Comparison of ENCODE assay signal across 2 cellular contexts in genomic region chr16:77896357-77896972, GRCh38.
TF ChIP-seq lines count a peak whose summit lies in the region.

No MANE protein-coding gene starts in this region.

TF ChIP-seq in GM23338, 12 proteins besides CTCF, POLR2A, EP300 and RAD21 (continued from another document):
- TF ChIP-seq, protein P1, sequence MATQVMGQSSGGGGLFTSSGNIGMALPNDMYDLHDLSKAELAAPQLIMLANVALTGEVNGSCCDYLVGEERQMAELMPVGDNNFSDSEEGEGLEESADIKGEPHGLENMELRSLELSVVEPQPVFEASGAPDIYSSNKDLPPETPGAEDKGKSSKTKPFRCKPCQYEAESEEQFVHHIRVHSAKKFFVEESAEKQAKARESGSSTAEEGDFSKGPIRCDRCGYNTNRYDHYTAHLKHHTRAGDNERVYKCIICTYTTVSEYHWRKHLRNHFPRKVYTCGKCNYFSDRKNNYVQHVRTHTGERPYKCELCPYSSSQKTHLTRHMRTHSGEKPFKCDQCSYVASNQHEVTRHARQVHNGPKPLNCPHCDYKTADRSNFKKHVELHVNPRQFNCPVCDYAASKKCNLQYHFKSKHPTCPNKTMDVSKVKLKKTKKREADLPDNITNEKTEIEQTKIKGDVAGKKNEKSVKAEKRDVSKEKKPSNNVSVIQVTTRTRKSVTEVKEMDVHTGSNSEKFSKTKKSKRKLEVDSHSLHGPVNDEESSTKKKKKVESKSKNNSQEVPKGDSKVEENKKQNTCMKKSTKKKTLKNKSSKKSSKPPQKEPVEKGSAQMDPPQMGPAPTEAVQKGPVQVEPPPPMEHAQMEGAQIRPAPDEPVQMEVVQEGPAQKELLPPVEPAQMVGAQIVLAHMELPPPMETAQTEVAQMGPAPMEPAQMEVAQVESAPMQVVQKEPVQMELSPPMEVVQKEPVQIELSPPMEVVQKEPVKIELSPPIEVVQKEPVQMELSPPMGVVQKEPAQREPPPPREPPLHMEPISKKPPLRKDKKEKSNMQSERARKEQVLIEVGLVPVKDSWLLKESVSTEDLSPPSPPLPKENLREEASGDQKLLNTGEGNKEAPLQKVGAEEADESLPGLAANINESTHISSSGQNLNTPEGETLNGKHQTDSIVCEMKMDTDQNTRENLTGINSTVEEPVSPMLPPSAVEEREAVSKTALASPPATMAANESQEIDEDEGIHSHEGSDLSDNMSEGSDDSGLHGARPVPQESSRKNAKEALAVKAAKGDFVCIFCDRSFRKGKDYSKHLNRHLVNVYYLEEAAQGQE (IDR thresholded peaks at IDR 0.05; ENCODE audit: unreplicated experiment), result no peak
- no peak for TF ChIP-seq JUNB (IDR thresholded peaks at IDR 0.05; ENCODE audit: unreplicated experiment)
- TF ChIP-seq NANOG (IDR thresholded peaks at IDR 0.05; ENCODE audit: borderline replicate concordance), result no peak
- TF ChIP-seq, protein P2, sequence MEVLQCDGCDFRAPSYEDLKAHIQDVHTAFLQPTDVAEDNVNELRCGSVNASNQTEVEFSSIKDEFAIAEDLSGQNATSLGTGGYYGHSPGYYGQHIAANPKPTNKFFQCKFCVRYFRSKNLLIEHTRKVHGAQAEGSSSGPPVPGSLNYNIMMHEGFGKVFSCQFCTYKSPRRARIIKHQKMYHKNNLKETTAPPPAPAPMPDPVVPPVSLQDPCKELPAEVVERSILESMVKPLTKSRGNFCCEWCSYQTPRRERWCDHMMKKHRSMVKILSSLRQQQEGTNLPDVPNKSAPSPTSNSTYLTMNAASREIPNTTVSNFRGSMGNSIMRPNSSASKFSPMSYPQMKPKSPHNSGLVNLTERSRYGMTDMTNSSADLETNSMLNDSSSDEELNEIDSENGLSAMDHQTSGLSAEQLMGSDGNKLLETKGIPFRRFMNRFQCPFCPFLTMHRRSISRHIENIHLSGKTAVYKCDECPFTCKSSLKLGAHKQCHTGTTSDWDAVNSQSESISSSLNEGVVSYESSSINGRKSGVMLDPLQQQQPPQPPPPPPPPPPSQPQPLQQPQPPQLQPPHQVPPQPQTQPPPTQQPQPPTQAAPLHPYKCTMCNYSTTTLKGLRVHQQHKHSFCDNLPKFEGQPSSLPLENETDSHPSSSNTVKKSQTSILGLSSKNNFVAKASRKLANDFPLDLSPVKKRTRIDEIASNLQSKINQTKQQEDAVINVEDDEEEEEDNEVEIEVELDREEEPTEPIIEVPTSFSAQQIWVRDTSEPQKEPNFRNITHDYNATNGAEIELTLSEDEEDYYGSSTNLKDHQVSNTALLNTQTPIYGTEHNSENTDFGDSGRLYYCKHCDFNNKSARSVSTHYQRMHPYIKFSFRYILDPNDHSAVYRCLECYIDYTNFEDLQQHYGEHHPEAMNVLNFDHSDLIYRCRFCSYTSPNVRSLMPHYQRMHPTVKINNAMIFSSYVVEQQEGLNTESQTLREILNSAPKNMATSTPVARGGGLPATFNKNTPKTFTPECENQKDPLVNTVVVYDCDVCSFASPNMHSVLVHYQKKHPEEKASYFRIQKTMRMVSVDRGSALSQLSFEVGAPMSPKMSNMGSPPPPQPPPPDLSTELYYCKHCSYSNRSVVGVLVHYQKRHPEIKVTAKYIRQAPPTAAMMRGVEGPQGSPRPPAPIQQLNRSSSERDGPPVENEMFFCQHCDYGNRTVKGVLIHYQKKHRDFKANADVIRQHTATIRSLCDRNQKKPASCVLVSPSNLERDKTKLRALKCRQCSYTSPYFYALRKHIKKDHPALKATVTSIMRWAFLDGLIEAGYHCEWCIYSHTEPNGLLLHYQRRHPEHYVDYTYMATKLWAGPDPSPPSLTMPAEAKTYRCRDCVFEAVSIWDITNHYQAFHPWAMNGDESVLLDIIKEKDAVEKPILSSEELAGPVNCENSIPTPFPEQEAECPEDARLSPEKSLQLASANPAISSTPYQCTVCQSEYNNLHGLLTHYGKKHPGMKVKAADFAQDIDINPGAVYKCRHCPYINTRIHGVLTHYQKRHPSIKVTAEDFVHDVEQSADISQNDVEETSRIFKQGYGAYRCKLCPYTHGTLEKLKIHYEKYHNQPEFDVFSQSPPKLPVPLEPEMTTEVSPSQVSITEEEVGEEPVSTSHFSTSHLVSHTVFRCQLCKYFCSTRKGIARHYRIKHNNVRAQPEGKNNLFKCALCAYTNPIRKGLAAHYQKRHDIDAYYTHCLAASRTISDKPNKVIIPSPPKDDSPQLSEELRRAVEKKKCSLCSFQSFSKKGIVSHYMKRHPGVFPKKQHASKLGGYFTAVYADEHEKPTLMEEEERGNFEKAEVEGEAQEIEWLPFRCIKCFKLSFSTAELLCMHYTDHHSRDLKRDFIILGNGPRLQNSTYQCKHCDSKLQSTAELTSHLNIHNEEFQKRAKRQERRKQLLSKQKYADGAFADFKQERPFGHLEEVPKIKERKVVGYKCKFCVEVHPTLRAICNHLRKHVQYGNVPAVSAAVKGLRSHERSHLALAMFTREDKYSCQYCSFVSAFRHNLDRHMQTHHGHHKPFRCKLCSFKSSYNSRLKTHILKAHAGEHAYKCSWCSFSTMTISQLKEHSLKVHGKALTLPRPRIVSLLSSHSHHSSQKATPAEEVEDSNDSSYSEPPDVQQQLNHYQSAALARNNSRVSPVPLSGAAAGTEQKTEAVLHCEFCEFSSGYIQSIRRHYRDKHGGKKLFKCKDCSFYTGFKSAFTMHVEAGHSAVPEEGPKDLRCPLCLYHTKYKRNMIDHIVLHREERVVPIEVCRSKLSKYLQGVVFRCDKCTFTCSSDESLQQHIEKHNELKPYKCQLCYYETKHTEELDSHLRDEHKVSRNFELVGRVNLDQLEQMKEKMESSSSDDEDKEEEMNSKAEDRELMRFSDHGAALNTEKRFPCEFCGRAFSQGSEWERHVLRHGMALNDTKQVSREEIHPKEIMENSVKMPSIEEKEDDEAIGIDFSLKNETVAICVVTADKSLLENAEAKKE (CRISPR knock-in tag; IDR thresholded peaks at IDR 0.05), result no peak
- no peak for TF ChIP-seq ZNF331 (CRISPR knock-in tag; IDR thresholded peaks at IDR 0.05; ENCODE audit: low read depth)

TF ChIP-seq in SK-N-SH, 30 proteins besides CTCF, POLR2A, EP300 and RAD21 (continued from another document):
- TF ChIP-seq ZBTB33 (IDR thresholded peaks at IDR 0.05; ENCODE audit: borderline replicate concordance, low read depth), result no peak
- TF ChIP-seq, protein P3, sequence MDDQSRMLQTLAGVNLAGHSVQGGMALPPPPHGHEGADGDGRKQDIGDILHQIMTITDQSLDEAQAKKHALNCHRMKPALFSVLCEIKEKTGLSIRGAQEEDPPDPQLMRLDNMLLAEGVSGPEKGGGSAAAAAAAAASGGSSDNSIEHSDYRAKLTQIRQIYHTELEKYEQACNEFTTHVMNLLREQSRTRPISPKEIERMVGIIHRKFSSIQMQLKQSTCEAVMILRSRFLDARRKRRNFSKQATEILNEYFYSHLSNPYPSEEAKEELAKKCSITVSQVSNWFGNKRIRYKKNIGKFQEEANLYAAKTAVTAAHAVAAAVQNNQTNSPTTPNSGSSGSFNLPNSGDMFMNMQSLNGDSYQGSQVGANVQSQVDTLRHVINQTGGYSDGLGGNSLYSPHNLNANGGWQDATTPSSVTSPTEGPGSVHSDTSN (IDR thresholded peaks at IDR 0.05), result peak; percentile 78
- no peak for TF ChIP-seq RCOR1 (IDR thresholded peaks at IDR 0.05; ENCODE audit: low read length)
- TF ChIP-seq, protein P4, sequence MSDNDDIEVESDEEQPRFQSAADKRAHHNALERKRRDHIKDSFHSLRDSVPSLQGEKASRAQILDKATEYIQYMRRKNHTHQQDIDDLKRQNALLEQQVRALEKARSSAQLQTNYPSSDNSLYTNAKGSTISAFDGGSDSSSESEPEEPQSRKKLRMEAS (IDR thresholded peaks at IDR 0.05; ENCODE audit: low read depth), result no peak
- no peak for TF ChIP-seq NRF1 (IDR thresholded peaks at IDR 0.05; ENCODE audit: low read depth, low read length)
- peak; percentile 51 for TF ChIP-seq TCF12 (IDR thresholded peaks at IDR 0.05)
- TF ChIP-seq USF1 (IDR thresholded peaks at IDR 0.05; ENCODE audit: borderline replicate concordance, low read depth), result no peak
- peak; percentile 32; the same call in 1 of the 2 replicates for TF ChIP-seq RXRA (IDR thresholded peaks at IDR 0.05; ENCODE audit: borderline replicate concordance, low read depth)
- TF ChIP-seq YY1 (IDR thresholded peaks at IDR 0.05; ENCODE audit: low read depth), result no peak
- TF ChIP-seq NFIC (IDR thresholded peaks at IDR 0.05; ENCODE audit: borderline replicate concordance), result peak; percentile 90
- TF ChIP-seq SMC3 (IDR thresholded peaks at IDR 0.05; ENCODE audit: low read depth, low read length), result no peak
- TF ChIP-seq FOXJ3 (CRISPR knock-in tag; IDR thresholded peaks at IDR 0.05), result no peak
- no peak for TF ChIP-seq CHD2 (IDR thresholded peaks at IDR 0.05; ENCODE audit: low read length, partially characterized antibody)
- TF ChIP-seq SIN3A (IDR thresholded peaks at IDR 0.05; ENCODE audit: borderline replicate concordance, low read depth, low read length), result peak; percentile 46; the same call in 1 of the 2 replicates
- no peak for TF ChIP-seq FOXM1 (IDR thresholded peaks at IDR 0.05; ENCODE audit: low read depth)
- TF ChIP-seq MEF2A (IDR thresholded peaks at IDR 0.05; ENCODE audit: borderline replicate concordance, low read depth), result no peak
- TF ChIP-seq POLR2AphosphoS5 (IDR thresholded peaks at IDR 0.05; ENCODE audit: low read depth, low read length), result no peak
- no peak for TF ChIP-seq GABPA (IDR thresholded peaks at IDR 0.05; ENCODE audit: low read depth)
- TF ChIP-seq, protein P5, sequence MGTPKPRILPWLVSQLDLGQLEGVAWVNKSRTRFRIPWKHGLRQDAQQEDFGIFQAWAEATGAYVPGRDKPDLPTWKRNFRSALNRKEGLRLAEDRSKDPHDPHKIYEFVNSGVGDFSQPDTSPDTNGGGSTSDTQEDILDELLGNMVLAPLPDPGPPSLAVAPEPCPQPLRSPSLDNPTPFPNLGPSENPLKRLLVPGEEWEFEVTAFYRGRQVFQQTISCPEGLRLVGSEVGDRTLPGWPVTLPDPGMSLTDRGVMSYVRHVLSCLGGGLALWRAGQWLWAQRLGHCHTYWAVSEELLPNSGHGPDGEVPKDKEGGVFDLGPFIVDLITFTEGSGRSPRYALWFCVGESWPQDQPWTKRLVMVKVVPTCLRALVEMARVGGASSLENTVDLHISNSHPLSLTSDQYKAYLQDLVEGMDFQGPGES (IDR thresholded peaks at IDR 0.05; ENCODE audit: low read depth, low read length), result no peak
- TF ChIP-seq JUND (IDR thresholded peaks at IDR 0.05), result peak; percentile 26; the same call in 1 of the 2 replicates
- no peak; the same call in 1 of the 2 replicates for TF ChIP-seq FOSL2 (IDR thresholded peaks at IDR 0.05; ENCODE audit: borderline replicate concordance, low read depth)
- TF ChIP-seq, protein P1 (IDR thresholded peaks at IDR 0.05; ENCODE audit: low read depth, low read length), result no peak
